ENCODE assay signal across 21 cellular contexts in genomic region chr9:18526686-18527085, GRCh38. TPM values are rescaled to one million over a fixed set of nuclear protein-coding genes. Genes with fewer than 3 reads are reported as not detected.
"Had no signal": no experiment of that assay in that cellular context is flagged by ENCODE, and none has a peak within 500 bp of the region (broad histone marks: within the 10 kb centered on the region; RNA-seq: fewer than 3 reads in every experiment).

No MANE protein-coding gene starts in this region.

- H3K4me1 ChIP-seq: body of pancreas, lower lobe of right lung, right atrium auricular region, suprapubic skin, transverse colon had no signal

- H3K27ac Mint-ChIP-seq: activated CD4-positive, alpha-beta T cell treated with anti-CD3 and anti-CD28 coated beads for 36 hours; activated naive CD4-positive, alpha-beta T cell treated with anti-CD3 and anti-CD28 coated beads, Interleukin-2, amount 50 U/mL, for 72 hours; activated T-helper 1 cell treated with anti-CD3 and anti-CD28 coated beads, Interleukin-12 subunit alpha, Interleukin-12 subunit beta, Interleukin-2, Interleukin-4 antibody, amounts not matched to agents 30 ng/mL and 10 ng/mL and 1 ng/mL, durations not matched to agents 14 hours and 24 hours and 36 hours; endodermal cell; nephron progenitor cell; stimulated activated naive CD8-positive, alpha-beta T cell treated with anti-CD3 and anti-CD28 coated beads, Interleukin-15, amount 100 ng/mL, for 72 hours had no signal

- H3K4me3 Mint-ChIP-seq: activated CD4-positive, alpha-beta T cell treated with anti-CD3 and anti-CD28 coated beads for 36 hours; activated T-helper 1 cell treated with anti-CD3 and anti-CD28 coated beads, Interleukin-12 subunit alpha, Interleukin-12 subunit beta, Interleukin-2, Interleukin-4 antibody, amounts not matched to agents 30 ng/mL and 10 ng/mL and 1 ng/mL, durations not matched to agents 14 hours and 24 hours and 36 hours; endodermal cell; nephron progenitor cell; stimulated activated naive CD8-positive, alpha-beta T cell treated with anti-CD3 and anti-CD28 coated beads, Interleukin-15, amount 100 ng/mL, for 72 hours had no signal

- H3K27me3 ChIP-seq: body of pancreas, right atrium auricular region, suprapubic skin, transverse colon, uterus had no signal

- H3K27ac ChIP-seq: body of pancreas, lower lobe of right lung, right atrium auricular region, suprapubic skin, transverse colon, uterus had no signal

- ATAC-seq: activated CD4-positive, alpha-beta T cell treated with anti-CD3 and anti-CD28 coated beads for 36 hours; activated naive CD4-positive, alpha-beta T cell treated with anti-CD3 and anti-CD28 coated beads, Interleukin-2, amount 50 U/mL, for 72 hours; body of pancreas; lower lobe of right lung; stimulated activated naive CD8-positive, alpha-beta T cell treated with anti-CD3 and anti-CD28 coated beads, Interleukin-15, amount 100 ng/mL, for 72 hours had no signal

- H3K9me3 ChIP-seq: body of pancreas, lower lobe of right lung, suprapubic skin, transverse colon, uterus had no signal

- H3K4me3 ChIP-seq: body of pancreas, lower lobe of right lung, right atrium auricular region, suprapubic skin, transverse colon, uterus had no signal

- H3K36me3 ChIP-seq: lower lobe of right lung, right atrium auricular region, suprapubic skin, transverse colon, uterus had no signal

- H3K36me3 Mint-ChIP-seq: activated naive CD4-positive, alpha-beta T cell treated with anti-CD3 and anti-CD28 coated beads, Interleukin-2, amount 50 U/mL, for 72 hours had no signal

- H3K4me1 Mint-ChIP-seq: activated CD4-positive, alpha-beta T cell treated with anti-CD3 and anti-CD28 coated beads for 36 hours; nephron progenitor cell; stimulated activated naive CD8-positive, alpha-beta T cell treated with anti-CD3 and anti-CD28 coated beads, Interleukin-15, amount 100 ng/mL, for 72 hours had no signal

- H3K9me3 Mint-ChIP-seq: activated T-helper 1 cell treated with anti-CD3 and anti-CD28 coated beads, Interleukin-12 subunit alpha, Interleukin-12 subunit beta, Interleukin-2, Interleukin-4 antibody, amounts not matched to agents 30 ng/mL and 10 ng/mL and 1 ng/mL, durations not matched to agents 14 hours and 24 hours and 36 hours; endodermal cell; stimulated activated naive CD8-positive, alpha-beta T cell treated with anti-CD3 and anti-CD28 coated beads, Interleukin-15, amount 100 ng/mL, for 72 hours had no signal

- DNase-seq: activated CD4-positive, alpha-beta T cell treated with anti-CD3 and anti-CD28 coated beads for 36 hours; activated CD4-positive, alpha-beta T cell treated with anti-CD3 and anti-CD28 coated beads, Interleukin-2, amount 50 U/mL, for 48 hours; activated gamma-delta T cell treated with Interleukin-2 at 50 U/mL for 16 hours; amygdala; body of pancreas; endodermal cell; foreskin melanocyte; glutamatergic neuron; hippocampal formation; lower lobe of right lung; nephron progenitor cell; small intestine; stimulated activated CD4-positive, alpha-beta T cell treated with anti-CD3 and anti-CD28 coated beads, Interleukin-4, amount 100 ng/mL, for 1 hour; stimulated activated naive CD8-positive, alpha-beta T cell treated with anti-CD3 and anti-CD28 coated beads, Interleukin-15, amount 100 ng/mL, for 72 hours; T-helper 2 cell; transverse colon; uterus had no signal

RNA-seq across cellular contexts. Expression of gene ADAMTSL1, which starts 52.7 kb away (rescaled TPM):
- total RNA-seq: activated CD4-positive, alpha-beta T cell treated with anti-CD3 and anti-CD28 coated beads for 36 hours; activated naive CD4-positive, alpha-beta T cell treated with anti-CD3 and anti-CD28 coated beads, Interleukin-2, amount 50 U/mL, for 72 hours; activated T-helper 1 cell treated with anti-CD3 and anti-CD28 coated beads, Interleukin-12 subunit alpha, Interleukin-12 subunit beta, Interleukin-2, Interleukin-4 antibody, amounts not matched to agents 30 ng/mL and 10 ng/mL and 1 ng/mL, durations not matched to agents 14 hours and 24 hours and 36 hours had no signal
